Comparison of ENCODE assay signal across 9 cellular contexts in the genomic region with DNA sequence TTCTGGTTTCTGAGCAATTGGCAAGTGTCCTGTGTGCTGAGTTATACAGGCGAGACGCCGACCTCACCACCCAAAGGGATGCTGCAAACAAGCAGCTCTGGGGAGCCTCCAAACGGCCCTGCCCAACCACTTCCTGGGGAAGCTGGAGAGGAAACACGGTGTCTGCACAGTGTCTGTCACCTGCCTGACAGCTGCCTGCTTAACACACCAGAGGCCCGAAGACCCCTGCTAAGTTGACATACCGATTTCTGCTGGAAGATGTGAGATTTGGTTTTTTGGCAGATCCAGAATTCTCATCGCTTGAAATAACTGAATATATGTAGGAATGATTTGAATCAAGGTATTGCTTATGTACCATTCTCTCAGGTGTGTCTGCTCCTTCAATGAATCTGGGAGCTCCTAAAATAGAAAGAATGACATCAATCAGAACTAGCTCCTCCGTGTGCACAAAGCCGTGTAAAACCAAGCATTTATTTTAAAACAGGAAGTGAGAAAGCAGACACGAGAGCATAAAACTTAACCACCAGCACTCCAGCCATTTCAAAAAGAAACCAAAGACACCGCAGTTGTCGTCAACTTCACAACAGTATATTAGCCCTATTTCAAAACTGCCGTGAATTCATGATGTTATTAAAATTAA. TPM values are rescaled to one million over a fixed set of nuclear protein-coding genes. Genes with fewer than 3 reads are reported as not detected.
DNase-seq lines count a peak whose midpoint lies in the region; ATAC-seq and TF ChIP-seq lines count a peak whose summit lies in the region.
"Had no signal": no experiment of that assay in that cellular context is flagged by ENCODE, and none has a peak within 500 bp of the region (broad histone marks: within the 10 kb centered on the region; RNA-seq: fewer than 3 reads in every experiment).

No MANE protein-coding gene starts in this region.

- no peaks in the 10 kb centered on the region for H3K27me3 ChIP-seq in CD4-positive, CD25-positive, alpha-beta regulatory T cell (ENCODE audit: control insufficient read depth, insufficient read depth, low read length)

- H3K27ac Mint-ChIP-seq in CD4-positive, CD25-positive, alpha-beta regulatory T cell: peak overlapping the region; percentile 88 to 97 (median 96)
- peak overlapping the region; percentile 74 for H3K27ac Mint-ChIP-seq in dendritic cell treated with granulocyte-macrophage colony-stimulating factor and Interleukin-4, amounts not matched to agents 40 ng/mL and 50 ng/mL, for 4 days
- no peak overlapping the region for H3K27ac Mint-ChIP-seq in osteocyte (ENCODE audit: unreplicated experiment)

- intact Hi-C loops in dendritic cell treated with granulocyte-macrophage colony-stimulating factor and Interleukin-4, amounts not matched to agents 40 ng/mL and 50 ng/mL, for 4 days (cut with micrococcal nuclease): no loop called here

- peak overlapping the region; percentile 82 for H3K27ac ChIP-seq in CD4-positive, CD25-positive, alpha-beta regulatory T cell (ENCODE audit: insufficient read depth, low read length, poor library complexity, severe bottlenecking)

- H3K9me3 ChIP-seq in CD4-positive, CD25-positive, alpha-beta regulatory T cell (ENCODE audit: control insufficient read depth in 2 of 2, low read length in 2 of 2): no peaks in the 10 kb centered on the region

- peaks cover 7 to 55% (median 34%) of the 10 kb centered on the region in 4 donors for H3K4me1 Mint-ChIP-seq in CD4-positive, CD25-positive, alpha-beta regulatory T cell
- peaks cover 32% of the 10 kb centered on the region for H3K4me1 Mint-ChIP-seq in dendritic cell treated with granulocyte-macrophage colony-stimulating factor and Interleukin-4, amounts not matched to agents 40 ng/mL and 50 ng/mL, for 4 days (ENCODE audit: low read depth)
- peaks cover 14% of the 10 kb centered on the region for H3K4me1 Mint-ChIP-seq in osteocyte (ENCODE audit: unreplicated experiment)

- H3K4me1 ChIP-seq in CD4-positive, CD25-positive, alpha-beta regulatory T cell (ENCODE audit: control insufficient read depth, insufficient read depth, low read length, poor library complexity, severe bottlenecking): peaks cover 27% of the 10 kb centered on the region

- peak; percentile 95 to 96 for ATAC-seq in CD4-positive, CD25-positive, alpha-beta regulatory T cell (ENCODE audit: low read depth in 2 of 2)
- ATAC-seq in GM19468 (IDR thresholded peaks at IDR 0.05; ENCODE audit: extremely low read depth, unreplicated experiment): peak; percentile 70

- peaks cover 0 to 2% (median 0%) of the 10 kb centered on the region in 7 donors for H3K9me3 Mint-ChIP-seq in CD4-positive, CD25-positive, alpha-beta regulatory T cell
- H3K9me3 Mint-ChIP-seq in dendritic cell treated with granulocyte-macrophage colony-stimulating factor and Interleukin-4, amounts not matched to agents 40 ng/mL and 50 ng/mL, for 4 days: no peaks in the 10 kb centered on the region
- H3K9me3 Mint-ChIP-seq in osteocyte (ENCODE audit: unreplicated experiment): no peaks in the 10 kb centered on the region

- H3K36me3 Mint-ChIP-seq in CD4-positive, CD25-positive, alpha-beta regulatory T cell: peaks cover 5% of the 10 kb centered on the region
- H3K36me3 Mint-ChIP-seq in dendritic cell treated with granulocyte-macrophage colony-stimulating factor and Interleukin-4, amounts not matched to agents 40 ng/mL and 50 ng/mL, for 4 days (ENCODE audit: low read depth): no peaks in the 10 kb centered on the region
- H3K36me3 Mint-ChIP-seq in osteocyte (ENCODE audit: unreplicated experiment): no peaks in the 10 kb centered on the region

- H3K4me3 ChIP-seq in CD4-positive, CD25-positive, alpha-beta regulatory T cell (ENCODE audit: low read depth, low read length): peak overlapping the region; percentile 81

- H3K27me3 Mint-ChIP-seq in CD4-positive, CD25-positive, alpha-beta regulatory T cell: peaks cover 5% of the 10 kb centered on the region
- H3K27me3 Mint-ChIP-seq in dendritic cell treated with granulocyte-macrophage colony-stimulating factor and Interleukin-4, amounts not matched to agents 40 ng/mL and 50 ng/mL, for 4 days: peaks cover 7% of the 10 kb centered on the region
- H3K27me3 Mint-ChIP-seq in osteocyte (ENCODE audit: unreplicated experiment): no peaks in the 10 kb centered on the region

- peak overlapping the region; percentile 69 to 86 (median 84) for H3K4me3 Mint-ChIP-seq in CD4-positive, CD25-positive, alpha-beta regulatory T cell
- peak overlapping the region; percentile 60 for H3K4me3 Mint-ChIP-seq in dendritic cell treated with granulocyte-macrophage colony-stimulating factor and Interleukin-4, amounts not matched to agents 40 ng/mL and 50 ng/mL, for 4 days
- no peak overlapping the region for H3K4me3 Mint-ChIP-seq in osteocyte (ENCODE audit: unreplicated experiment)

- TF ChIP-seq CTCF in osteocyte (IDR thresholded peaks at IDR 0.05): no peak

- peak; percentile 66 to 94 (median 82) for DNase-seq in CD4-positive, CD25-positive, alpha-beta regulatory T cell
- DNase-seq in HS-5 (ENCODE audit: low read depth): peak; percentile 43
- DNase-seq in activated CD4-positive, CD25-positive, alpha-beta regulatory T cell treated with anti-CD3 and anti-CD28 coated beads, Interleukin-2, amount 50 U/mL, for 72 hours: peak; percentile 62
- DNase-seq in osteocyte (ENCODE audit: extremely low spot score, unreplicated experiment): peak; percentile 80
- peak; percentile 62 for DNase-seq in ureter (ENCODE audit: low spot score)
- DNase-seq in NCI-H2107 (lab: John Stamatoyannopoulos, UW): no peak

- H3K36me3 ChIP-seq in CD4-positive, CD25-positive, alpha-beta regulatory T cell (ENCODE audit: control insufficient read depth, insufficient read depth, low read length): no peaks in the 10 kb centered on the region

RNA-seq across cellular contexts. Expression of a gene that starts 27.2 kb away (rescaled TPM):
- 2.4 TPM for total RNA-seq in CD4-positive, CD25-positive, alpha-beta regulatory T cell
- polyA plus RNA-seq in CD4-positive, CD25-positive, alpha-beta regulatory T cell: 1 to 10 TPM; 1.2 to 3.8 (median 2.2) TPM
- 1.2 and 1.5 TPM in 2 replicates for total RNA-seq in osteocyte
- total RNA-seq in ureter: 0.81 TPM

RNA-seq across cellular contexts. Expression of a gene that starts 41.1 kb away (rescaled TPM):
- not detected for total RNA-seq in CD4-positive, CD25-positive, alpha-beta regulatory T cell
- polyA plus RNA-seq in CD4-positive, CD25-positive, alpha-beta regulatory T cell: not detected
- total RNA-seq in osteocyte (not detected in 2 replicates), ureter (not detected)
- total RNA-seq: renal cortical epithelial cell had no signal
